In the genomic region with DNA sequence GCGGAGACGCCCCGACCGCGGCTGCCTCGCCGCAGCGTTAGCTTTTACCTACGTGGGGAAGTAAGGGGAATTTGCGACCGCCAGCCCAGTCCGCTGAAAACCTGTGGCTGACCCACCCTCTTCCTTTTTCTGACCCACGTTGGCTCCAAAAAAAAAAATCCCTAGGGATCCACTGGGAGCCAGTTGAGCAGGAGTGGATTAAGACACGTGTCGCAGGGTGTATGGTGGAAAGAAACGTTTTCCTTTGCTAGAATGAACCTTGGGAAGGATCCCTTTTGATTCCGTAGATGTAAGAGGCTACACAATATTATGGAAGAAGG, we compare ENCODE assay signal across 8 cellular contexts.
A peak's percentile ranks its signal among the peaks of the same experiment; 100 is the strongest.
DNase-seq lines count a peak whose midpoint lies in the region; TF ChIP-seq lines count a peak whose summit lies in the region.

No MANE protein-coding gene starts in this region.

- DNase-seq in AG10803 (ENCODE audit: low read depth): peak; percentile 44
- DNase-seq in HCEC 1CT: peak; percentile 21
- DNase-seq in SK-N-MC (ENCODE audit: low read depth, low spot score): no peak
- DNase-seq in fibroblast of mammary gland (ENCODE audit: low read depth): peak; percentile 61
- peak; percentile 21 for DNase-seq in pons (ENCODE audit: low spot score)
- DNase-seq in RKO (ENCODE audit: low spot score): no peak
- DNase-seq in activated CD4-positive, CD25-positive, alpha-beta regulatory T cell (lab: John Stamatoyannopoulos, UW): no peak
- DNase-seq in NCI-H1694 (lab: John Stamatoyannopoulos, UW): no peak

- TF ChIP-seq CTCF in AG10803 (conservative IDR thresholded peaks at IDR 0.05; ENCODE audit: low read length) (no peak), fibroblast of mammary gland (conservative IDR thresholded peaks at IDR 0.05; ENCODE audit: control insufficient read depth, insufficient read depth, low read depth, low read length) (no peak)

- H3K27ac ChIP-seq in SK-N-MC: peak overlapping the region; percentile 81

- H3K9me3 ChIP-seq in SK-N-MC (ENCODE audit: low read depth, low read length): no peaks in the 10 kb centered on the region

- H3K4me3 ChIP-seq in AG10803 (ENCODE audit: low read length): peak overlapping the region; percentile 100
- H3K4me3 ChIP-seq in SK-N-MC: peak overlapping the region; percentile 99
- H3K4me3 ChIP-seq in fibroblast of mammary gland (ENCODE audit: control insufficient read depth, low read depth, low read length): peak overlapping the region; percentile 100

- no peaks in the 10 kb centered on the region for H3K36me3 ChIP-seq in SK-N-MC (ENCODE audit: insufficient read depth, low read length)

- peak overlapping the region; percentile 93 for H3K9ac ChIP-seq in SK-N-MC (ENCODE audit: insufficient read length)

Comparison
In these comparisons a context has a peak if more than half of its experiments do, and no peak if none do; other contexts are left out.
1. DNase-seq: peak in AG10803 (single experiment), HCEC 1CT (single experiment), fibroblast of mammary gland (single experiment) and pons (single experiment); none in SK-N-MC (single experiment), RKO (single experiment), activated CD4-positive, CD25-positive, alpha-beta regulatory T cell (0 of 4) and NCI-H1694 (single experiment).
2. Peak in every context shown above with its lines, with median percentiles within 50 percentile points of each other: H3K4me3 ChIP-seq.